Comparison of ENCODE assay signal across 8 cellular contexts in the genomic region with DNA sequence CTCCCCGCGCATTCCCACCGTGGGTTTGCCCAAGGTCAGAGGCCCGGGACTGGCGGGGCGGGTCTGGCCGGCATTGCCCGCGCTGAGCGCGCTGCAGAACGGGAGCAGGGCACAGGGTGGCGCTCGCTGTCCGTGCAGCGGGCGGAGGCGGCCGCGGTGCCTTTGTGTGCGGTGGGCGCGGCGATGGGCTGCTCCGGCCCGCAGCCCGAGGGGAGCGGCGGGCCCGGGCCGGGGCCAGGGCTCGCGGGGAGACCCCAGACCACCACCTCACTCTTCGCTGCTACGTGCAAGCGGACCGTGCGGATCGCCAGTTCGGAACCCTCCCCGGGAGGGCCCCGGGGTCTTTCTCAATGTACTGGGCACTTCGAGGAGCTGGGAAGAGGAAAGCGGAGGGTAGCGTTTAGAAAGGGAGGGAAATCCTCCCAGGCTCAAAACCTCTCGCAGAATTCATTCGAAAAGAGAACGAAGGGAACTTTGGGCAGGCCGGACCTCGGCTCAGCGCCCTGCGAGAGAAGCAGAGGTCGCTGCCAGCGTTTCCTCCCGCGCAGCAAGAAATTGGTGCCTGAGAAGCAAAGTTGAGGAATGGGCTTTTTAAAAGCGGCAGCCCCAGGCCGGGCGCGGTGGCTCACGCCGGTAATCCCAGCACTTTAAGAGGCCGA. TPM values are rescaled to one million over a fixed set of nuclear protein-coding genes. Genes with fewer than 3 reads are reported as not detected.
DNase-seq lines count a peak whose midpoint lies in the region; ATAC-seq, FAIRE-seq and TF ChIP-seq lines count a peak whose summit lies in the region.

No MANE protein-coding gene starts in this region.

- CTCF ChIA-PET in A549 (lab: Yijun Ruan, JAX), result interaction anchor here (0.5 to 4.1 kb wide), 17 partner anchors 9 to 990 kb away, joined by 3 to 39 read pairs (median 4); no protein-coding TSS in a partner anchor

- TF ChIP-seq CTCF in A549 (IDR thresholded peaks at IDR 0.05), result peak; percentile 83
- peak in 3 of 4 experiments; percentile 39 to 75 (median 43) for TF ChIP-seq CTCF in gastroesophageal sphincter (IDR thresholded peaks at IDR 0.05)
- TF ChIP-seq CTCF in psoas muscle (IDR thresholded peaks at IDR 0.05), result peak; percentile 51

- H3K36me3 Mint-ChIP-seq in T-helper 2 cell treated with Interferon-gamma antibody and Interleukin-4, amounts not matched to agents 5 μg/mL and 100 μg/mL, for 36 hours (ENCODE audit: low read depth), result peaks cover 2% of the 10 kb centered on the region

- peak; percentile 99 to 100 for ATAC-seq in A549
- ATAC-seq in GM18502 (IDR thresholded peaks at IDR 0.05; ENCODE audit: poor library complexity, unreplicated experiment), result peak; percentile 88
- ATAC-seq in HG02981 (IDR thresholded peaks at IDR 0.05; ENCODE audit: unreplicated experiment), result peak; percentile 81
- peak; percentile 100 for ATAC-seq in SK-N-SH treated with all-trans-retinoic acid at 6 μM for 48 hours
- peak; percentile 58 for ATAC-seq in gastroesophageal sphincter
- ATAC-seq in psoas muscle, result peak; percentile 72 to 84 (median 79)

- peaks cover 6% of the 10 kb centered on the region; the same call in 1 of the 3 replicates for H3K4me1 ChIP-seq in A549
- H3K4me1 ChIP-seq in gastroesophageal sphincter, result peaks cover 0 to 17% (median 8%) of the 10 kb centered on the region in 3 donors
- H3K4me1 ChIP-seq in psoas muscle, result no peaks in the 10 kb centered on the region

- peak overlapping the region; percentile 37 to 40; a peak in 3 of 6 replicates for H3K27ac ChIP-seq in A549
- H3K27ac ChIP-seq in gastroesophageal sphincter, result no peak overlapping the region
- no peak overlapping the region for H3K27ac ChIP-seq in psoas muscle

- TF ChIP-seq RAD21 in A549 (conservative IDR thresholded peaks at IDR 0.05 in 1 of 2, IDR thresholded peaks at IDR 0.05 in 1 of 2), result peak; percentile 68 to 94

- peak overlapping the region; percentile 100 for H3K4me2 ChIP-seq in A549

- peak; percentile 36 to 37 for DNase-seq in A549 (ENCODE audit: low read depth in 1 of 2, low spot score in 1 of 2)
- DNase-seq in psoas muscle, result peak in 1 of 2 donors; percentile 16
- DNase-seq in T-helper 2 cell treated with Interferon-gamma antibody and Interleukin-4, amounts not matched to agents 5 μg/mL and 100 μg/mL, for 36 hours (ENCODE audit: low spot score), result no peak
- no peak for DNase-seq in NCI-H2107 treated with DMSO at 0.1 percent for 48 hours (lab: John Stamatoyannopoulos, UW; ENCODE audit: unreplicated experiment)

- no peaks in the 10 kb centered on the region for H3K36me3 ChIP-seq in gastroesophageal sphincter
- H3K36me3 ChIP-seq in psoas muscle (ENCODE audit: insufficient read depth in 1 of 2, low read depth in 1 of 2), result no peaks in the 10 kb centered on the region

- POLR2A ChIA-PET in A549 (lab: Yijun Ruan, JAX), result no interaction called here

- H3K9me3 Mint-ChIP-seq in T-helper 2 cell treated with Interferon-gamma antibody and Interleukin-4, amounts not matched to agents 5 μg/mL and 100 μg/mL, for 36 hours, result no peaks in the 10 kb centered on the region

- WGBS in A549 (ENCODE audit: missing lambda C conversion rate), result 5% methylated on average over 30 of the region's 63 CpGs
- 0% methylated on average over 16 of the region's 63 CpGs; no CpG with 5 or more reads in 1 of the 2 donors for WGBS in gastroesophageal sphincter (ENCODE audit: low coverage in 1 of 2), 2 donors
- 1 to 2% (median 2%) methylated on average over 51 to 63 of the region's 63 CpGs for WGBS in psoas muscle, 3 donors

- peaks cover 82% of the 10 kb centered on the region for H3K27me3 Mint-ChIP-seq in T-helper 2 cell treated with Interferon-gamma antibody and Interleukin-4, amounts not matched to agents 5 μg/mL and 100 μg/mL, for 36 hours (ENCODE audit: low read depth)

- no peak overlapping the region for H3K27ac Mint-ChIP-seq in T-helper 2 cell treated with Interferon-gamma antibody and Interleukin-4, amounts not matched to agents 5 μg/mL and 100 μg/mL, for 36 hours

- no peaks in the 10 kb centered on the region for H3K9me3 ChIP-seq in A549
- H3K9me3 ChIP-seq in gastroesophageal sphincter, result no peaks in the 10 kb centered on the region
- no peaks in the 10 kb centered on the region for H3K9me3 ChIP-seq in psoas muscle

- TF ChIP-seq POLR2A in A549 (IDR thresholded peaks at IDR 0.05; ENCODE audit: low read length) (no peak), gastroesophageal sphincter (IDR thresholded peaks at IDR 0.05) (no peak)

- H3K4me3 ChIP-seq in A549, result peak overlapping the region; percentile 61
- peak overlapping the region in 1 of 2 donors; percentile 42 for H3K4me3 ChIP-seq in gastroesophageal sphincter
- peak overlapping the region; percentile 54 for H3K4me3 ChIP-seq in psoas muscle

- intact Hi-C loops in psoas muscle (cut with DNase I), result loop anchor here in 1 of 2 donors (5.0 kb wide), 2 partner anchors 729 to 1224 kb away; no protein-coding TSS in a partner anchor

- H3K4me3 Mint-ChIP-seq in T-helper 2 cell treated with Interferon-gamma antibody and Interleukin-4, amounts not matched to agents 5 μg/mL and 100 μg/mL, for 36 hours, result no peak overlapping the region

- no peak for FAIRE-seq in A549 (lab: Jason Lieb, UNC)

- H3K27me3 ChIP-seq in gastroesophageal sphincter (peaks cover 100% of the 10 kb centered on the region), psoas muscle (ENCODE audit: insufficient read depth in 3 of 3, low read length in 2 of 3) (peaks cover 16 to 100% (median 29%) of the 10 kb centered on the region in 3 donors)

- TF ChIP-seq EP300 in A549 (IDR thresholded peaks at IDR 0.05) (no peak), gastroesophageal sphincter (IDR thresholded peaks at IDR 0.05) (no peak)

- peaks cover 5% of the 10 kb centered on the region for H3K4me1 Mint-ChIP-seq in T-helper 2 cell treated with Interferon-gamma antibody and Interleukin-4, amounts not matched to agents 5 μg/mL and 100 μg/mL, for 36 hours (ENCODE audit: low read depth)

TF ChIP-seq in A549, 52 proteins besides CTCF, POLR2A, EP300 and RAD21:
- TF ChIP-seq SMC3 (IDR thresholded peaks at IDR 0.05) (peak; percentile 81), FOXS1 (CRISPR knock-in tag; IDR thresholded peaks at IDR 0.05) (no peak), KDM5A (IDR thresholded peaks at IDR 0.05) (peak; percentile 49; the same call in 1 of the 2 replicates), SREBF2 (IDR thresholded peaks at IDR 0.05) (no peak), RCOR1 (IDR thresholded peaks at IDR 0.05; ENCODE audit: low read depth, low read length) (no peak)
- TF ChIP-seq, protein P1, sequence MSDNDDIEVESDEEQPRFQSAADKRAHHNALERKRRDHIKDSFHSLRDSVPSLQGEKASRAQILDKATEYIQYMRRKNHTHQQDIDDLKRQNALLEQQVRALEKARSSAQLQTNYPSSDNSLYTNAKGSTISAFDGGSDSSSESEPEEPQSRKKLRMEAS (IDR thresholded peaks at IDR 0.05), result 0 out of 2 replicates have a peak, but pooled peaks have one; percentile 17

TF ChIP-seq in SK-N-SH treated with all-trans-retinoic acid at 6 μM for 48 hours, 23 proteins besides CTCF, POLR2A, EP300 and RAD21:
- TF ChIP-seq ESRRG (CRISPR knock-in tag; IDR thresholded peaks at IDR 0.05) (no peak), TOX (CRISPR knock-in tag; IDR thresholded peaks at IDR 0.05; ENCODE audit: borderline replicate concordance) (no peak), RARB (CRISPR knock-in tag; IDR thresholded peaks at IDR 0.05) (no peak), ZC3H10 (CRISPR knock-in tag; IDR thresholded peaks at IDR 0.05) (no peak), PPARA (CRISPR knock-in tag; IDR thresholded peaks at IDR 0.05; ENCODE audit: borderline replicate concordance) (no peak), BACH2 (CRISPR knock-in tag; IDR thresholded peaks at IDR 0.05; ENCODE audit: borderline replicate concordance) (no peak), TCF4 (CRISPR knock-in tag; IDR thresholded peaks at IDR 0.05; ENCODE audit: borderline replicate concordance) (no peak), OSR1 (CRISPR knock-in tag; IDR thresholded peaks at IDR 0.05) (no peak), CSDC2 (CRISPR knock-in tag; IDR thresholded peaks at IDR 0.05) (no peak), ISL1 (CRISPR knock-in tag; IDR thresholded peaks at IDR 0.05) (no peak), ZNF565 (CRISPR knock-in tag; conservative IDR thresholded peaks at IDR 0.05; ENCODE audit: low read depth) (no peak), ZNF8 (CRISPR knock-in tag; IDR thresholded peaks at IDR 0.05) (no peak)
- TF ChIP-seq, protein P2, sequence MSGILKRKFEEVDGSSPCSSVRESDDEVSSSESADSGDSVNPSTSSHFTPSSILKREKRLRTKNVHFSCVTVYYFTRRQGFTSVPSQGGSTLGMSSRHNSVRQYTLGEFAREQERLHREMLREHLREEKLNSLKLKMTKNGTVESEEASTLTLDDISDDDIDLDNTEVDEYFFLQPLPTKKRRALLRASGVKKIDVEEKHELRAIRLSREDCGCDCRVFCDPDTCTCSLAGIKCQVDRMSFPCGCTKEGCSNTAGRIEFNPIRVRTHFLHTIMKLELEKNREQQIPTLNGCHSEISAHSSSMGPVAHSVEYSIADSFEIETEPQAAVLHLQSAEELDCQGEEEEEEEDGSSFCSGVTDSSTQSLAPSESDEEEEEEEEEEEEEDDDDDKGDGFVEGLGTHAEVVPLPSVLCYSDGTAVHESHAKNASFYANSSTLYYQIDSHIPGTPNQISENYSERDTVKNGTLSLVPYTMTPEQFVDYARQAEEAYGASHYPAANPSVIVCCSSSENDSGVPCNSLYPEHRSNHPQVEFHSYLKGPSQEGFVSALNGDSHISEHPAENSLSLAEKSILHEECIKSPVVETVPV (CRISPR knock-in tag; IDR thresholded peaks at IDR 0.05), result no peak
- TF ChIP-seq, protein P3, sequence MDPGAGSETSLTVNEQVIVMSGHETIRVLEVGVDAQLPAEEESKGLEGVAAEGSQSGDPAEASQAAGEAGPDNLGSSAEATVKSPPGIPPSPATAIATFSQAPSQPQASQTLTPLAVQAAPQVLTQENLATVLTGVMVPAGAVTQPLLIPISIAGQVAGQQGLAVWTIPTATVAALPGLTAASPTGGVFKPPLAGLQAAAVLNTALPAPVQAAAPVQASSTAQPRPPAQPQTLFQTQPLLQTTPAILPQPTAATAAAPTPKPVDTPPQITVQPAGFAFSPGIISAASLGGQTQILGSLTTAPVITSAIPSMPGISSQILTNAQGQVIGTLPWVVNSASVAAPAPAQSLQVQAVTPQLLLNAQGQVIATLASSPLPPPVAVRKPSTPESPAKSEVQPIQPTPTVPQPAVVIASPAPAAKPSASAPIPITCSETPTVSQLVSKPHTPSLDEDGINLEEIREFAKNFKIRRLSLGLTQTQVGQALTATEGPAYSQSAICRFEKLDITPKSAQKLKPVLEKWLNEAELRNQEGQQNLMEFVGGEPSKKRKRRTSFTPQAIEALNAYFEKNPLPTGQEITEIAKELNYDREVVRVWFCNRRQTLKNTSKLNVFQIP (CRISPR knock-in tag; IDR thresholded peaks at IDR 0.05; ENCODE audit: borderline replicate concordance, low read depth), result no peak

RNA-seq across cellular contexts. Expression of a gene that starts 8.5 kb away (rescaled TPM):
- polyA plus RNA-seq in A549 (2011; rRNA removed) (not detected in 2 replicates), A549 (2017; fragmentation: RNase III; extraction: RNeasy Plus Mini Kit Qiagen cat#74134 plus additional on column Dnase treatment) (not detected in 3 replicates), psoas muscle (not detected)
- not detected in 2 replicates for polyA plus RNA-seq in A549 (2012; cell fraction: cytosol; rRNA removed)
- not detected in 2 replicates for polyA plus RNA-seq in A549 (2012; cell fraction: nucleus; rRNA removed)
- not detected in 2 replicates for polyA minus RNA-seq in A549 (2011; rRNA and poly(A)+ RNA removed)
- total RNA-seq in gastroesophageal sphincter (not detected), psoas muscle (not detected)

Comparison
In these comparisons a context has a peak if more than half of its experiments do, and no peak if none do; other contexts are left out.
1. DNase-seq: peak in A549 (2 of 2); none in T-helper 2 cell treated with Interferon-gamma antibody and Interleukin-4, amounts not matched to agents 5 μg/mL and 100 μg/mL, for 36 hours (single experiment) and NCI-H2107 treated with DMSO at 0.1 percent for 48 hours (single experiment).
2. H3K27ac ChIP-seq: peak in A549 (2 of 2); none in gastroesophageal sphincter (0 of 4) and psoas muscle (single experiment).
3. Peak in every context shown above with its lines, with median percentiles within 50 percentile points of each other: ATAC-seq and CTCF ChIP-seq.